12 cellular contexts compared by ENCODE assay signal in the genomic region with DNA sequence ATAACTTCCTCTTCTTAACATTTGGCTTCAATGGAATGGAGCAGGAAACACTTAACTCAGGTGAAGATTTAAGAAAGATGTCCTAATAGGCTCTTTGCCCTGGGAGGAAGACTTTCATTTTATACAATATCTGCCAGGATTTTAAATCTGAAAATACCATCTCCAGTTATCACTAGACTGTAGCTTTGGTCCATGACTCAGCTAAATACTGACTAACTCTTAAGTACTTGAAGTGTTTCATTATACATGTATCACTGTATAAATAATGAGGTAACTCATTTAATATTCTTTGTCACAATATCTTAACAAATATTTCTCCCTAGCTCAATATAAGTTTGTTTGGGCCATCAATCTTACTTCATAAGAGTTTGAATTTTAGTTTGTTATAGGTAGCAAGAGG. TPM values are rescaled to one million over a fixed set of nuclear protein-coding genes. Genes with fewer than 3 reads are reported as not detected.
DNase-seq lines count a peak whose midpoint lies in the region; ATAC-seq and TF ChIP-seq lines count a peak whose summit lies in the region.
"Had no signal": no experiment of that assay in that cellular context is flagged by ENCODE, and none has a peak within 500 bp of the region (broad histone marks: within the 10 kb centered on the region; RNA-seq: fewer than 3 reads in every experiment).

No MANE protein-coding gene starts in this region.

- no peak overlapping the region for H3K27ac ChIP-seq in coronary artery

- H3K4me3 ChIP-seq in fibroblast of the aortic adventitia (ENCODE audit: low read depth, low read length) (no peak overlapping the region), coronary artery (no peak overlapping the region)
- H3K4me3 ChIP-seq: GM23338 had no signal

- ATAC-seq in SK-N-SH treated with all-trans-retinoic acid at 6 μM for 48 hours, result 0 out of 3 replicates have a peak, but pooled peaks have one; percentile 25
- ATAC-seq: GM23338, T-helper 17 cell had no signal

- DNase-seq in A172 (ENCODE audit: low spot score), result peak; percentile 61
- peak; percentile 70 for DNase-seq in Daoy (ENCODE audit: low read depth)
- DNase-seq in fibroblast of the aortic adventitia (ENCODE audit: low read depth), result peak; percentile 73
- DNase-seq in effector CD8-positive, alpha-beta T cell (lab: John Stamatoyannopoulos, UW), result no peak
- no peak for DNase-seq in SKM-1 treated with dmso at 0.1 percent for 144 hours (lab: John Stamatoyannopoulos, UW; ENCODE audit: unreplicated experiment)
- DNase-seq in coronary artery (ENCODE audit: low spot score), result no peak
- no peak for DNase-seq in activated gamma-delta T cell treated with Interleukin-2 at 50 U/mL for 16 hours
- DNase-seq: aorta, NCI-H1930, T-helper 17 cell had no signal

- TF ChIP-seq CTCF in fibroblast of the aortic adventitia (IDR thresholded peaks at IDR 0.05; ENCODE audit: insufficient read depth, low read length) (no peak), coronary artery (IDR thresholded peaks at IDR 0.05) (no peak)

TF ChIP-seq in SK-N-SH treated with all-trans-retinoic acid at 6 μM for 48 hours, 23 proteins besides CTCF, POLR2A, EP300 and RAD21:
- TF ChIP-seq, protein P1, sequence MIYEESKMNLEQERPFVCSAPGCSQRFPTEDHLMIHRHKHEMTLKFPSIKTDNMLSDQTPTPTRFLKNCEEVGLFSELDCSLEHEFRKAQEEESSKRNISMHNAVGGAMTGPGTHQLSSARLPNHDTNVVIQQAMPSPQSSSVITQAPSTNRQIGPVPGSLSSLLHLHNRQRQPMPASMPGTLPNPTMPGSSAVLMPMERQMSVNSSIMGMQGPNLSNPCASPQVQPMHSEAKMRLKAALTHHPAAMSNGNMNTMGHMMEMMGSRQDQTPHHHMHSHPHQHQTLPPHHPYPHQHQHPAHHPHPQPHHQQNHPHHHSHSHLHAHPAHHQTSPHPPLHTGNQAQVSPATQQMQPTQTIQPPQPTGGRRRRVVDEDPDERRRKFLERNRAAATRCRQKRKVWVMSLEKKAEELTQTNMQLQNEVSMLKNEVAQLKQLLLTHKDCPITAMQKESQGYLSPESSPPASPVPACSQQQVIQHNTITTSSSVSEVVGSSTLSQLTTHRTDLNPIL (CRISPR knock-in tag; IDR thresholded peaks at IDR 0.05; ENCODE audit: low read depth), result no peak
- TF ChIP-seq, protein P2, sequence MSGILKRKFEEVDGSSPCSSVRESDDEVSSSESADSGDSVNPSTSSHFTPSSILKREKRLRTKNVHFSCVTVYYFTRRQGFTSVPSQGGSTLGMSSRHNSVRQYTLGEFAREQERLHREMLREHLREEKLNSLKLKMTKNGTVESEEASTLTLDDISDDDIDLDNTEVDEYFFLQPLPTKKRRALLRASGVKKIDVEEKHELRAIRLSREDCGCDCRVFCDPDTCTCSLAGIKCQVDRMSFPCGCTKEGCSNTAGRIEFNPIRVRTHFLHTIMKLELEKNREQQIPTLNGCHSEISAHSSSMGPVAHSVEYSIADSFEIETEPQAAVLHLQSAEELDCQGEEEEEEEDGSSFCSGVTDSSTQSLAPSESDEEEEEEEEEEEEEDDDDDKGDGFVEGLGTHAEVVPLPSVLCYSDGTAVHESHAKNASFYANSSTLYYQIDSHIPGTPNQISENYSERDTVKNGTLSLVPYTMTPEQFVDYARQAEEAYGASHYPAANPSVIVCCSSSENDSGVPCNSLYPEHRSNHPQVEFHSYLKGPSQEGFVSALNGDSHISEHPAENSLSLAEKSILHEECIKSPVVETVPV (CRISPR knock-in tag; IDR thresholded peaks at IDR 0.05), result no peak

RNA-seq across cellular contexts. Expression of gene RBKS, which starts 34.7 kb away (rescaled TPM):
- 2.2 and 2.8 TPM in 2 replicates for total RNA-seq in A172 (2014; rRNA removed; shearing (Covaris generic))
- total RNA-seq in Daoy (2014; rRNA removed; shearing (Covaris generic)), result 1.7 and 3.4 TPM in 2 replicates
- 1.3 and 1.4 TPM in 2 replicates for total RNA-seq in fibroblast of the aortic adventitia (ENCODE audit: low replicate concordance)

RNA-seq across cellular contexts. Expression of gene BABAM2, which starts 35.1 kb away (rescaled TPM):
- 36.0 and 36.5 TPM in 2 replicates for total RNA-seq in A172 (2014; rRNA removed; shearing (Covaris generic))
- total RNA-seq in Daoy (2014; rRNA removed; shearing (Covaris generic)), result 37.2 and 42.5 TPM in 2 replicates
- total RNA-seq in fibroblast of the aortic adventitia (ENCODE audit: low replicate concordance), result 18.8 and 45.3 TPM in 2 replicates

Comparison
In these comparisons a context has a peak if more than half of its experiments do, and no peak if none do; other contexts are left out.
1. DNase-seq: peak in A172 (single experiment), Daoy (single experiment) and fibroblast of the aortic adventitia (single experiment); none in effector CD8-positive, alpha-beta T cell (single experiment), SKM-1 treated with dmso at 0.1 percent for 144 hours (single experiment), coronary artery (single experiment) and activated gamma-delta T cell treated with Interleukin-2 at 50 U/mL for 16 hours (single experiment).